Comparison of ENCODE assay signal across 8 cellular contexts in genomic region chr12:121578230-121579189, GRCh38. TPM values are rescaled to one million over a fixed set of nuclear protein-coding genes. Genes with fewer than 3 reads are reported as not detected.
DNase-seq lines count a peak whose midpoint lies in the region; ATAC-seq and TF ChIP-seq lines count a peak whose summit lies in the region.

No MANE protein-coding gene starts in this region.

- H3K27ac ChIP-seq in esophagus (ENCODE audit: low read depth in 2 of 2, low read length in 1 of 2), result peak overlapping the region; percentile 63 to 71

- peak overlapping the region; percentile 99 for H3K4me3 Mint-ChIP-seq in activated CD4-positive, alpha-beta T cell treated with anti-CD3 and anti-CD28 coated beads, Interleukin-2, amount 10 ng/mL, durations not matched to agents 24 days and 14 days
- peak overlapping the region; percentile 64 for H3K4me3 Mint-ChIP-seq in natural killer cell treated with Interleukin-12 subunit alpha and Interleukin-12 subunit beta and Interleukin-15 and Interleukin-18, amount 100 ng/mL, for 72 hours

- H3K9me3 Mint-ChIP-seq in activated CD4-positive, alpha-beta T cell treated with anti-CD3 and anti-CD28 coated beads, Interleukin-2, amount 10 ng/mL, durations not matched to agents 24 days and 14 days, result no peaks in the 10 kb centered on the region
- no peaks in the 10 kb centered on the region for H3K9me3 Mint-ChIP-seq in natural killer cell treated with Interleukin-12 subunit alpha and Interleukin-12 subunit beta and Interleukin-15 and Interleukin-18, amount 100 ng/mL, for 72 hours

- DNase-seq in GM13977 (ENCODE audit: low spot score) (peak; percentile 60), T-helper 9 cell (no peak), LoVo (ENCODE audit: low spot score) (no peak)
- DNase-seq in activated CD4-positive, alpha-beta T cell treated with anti-CD3 and anti-CD28 coated beads, Interleukin-2, amount 10 ng/mL, durations not matched to agents 24 days and 14 days, result no peak
- DNase-seq in natural killer cell treated with Interleukin-12 subunit alpha and Interleukin-12 subunit beta and Interleukin-15 and Interleukin-18, amount 100 ng/mL, for 72 hours (ENCODE audit: low spot score), result no peak

- ATAC-seq in natural killer cell treated with Interleukin-12 subunit alpha and Interleukin-12 subunit beta and Interleukin-15 and Interleukin-18, amount 100 ng/mL, for 72 hours, result peak; percentile 1 to 2
- ATAC-seq in HG03159 (IDR thresholded peaks at IDR 0.05; ENCODE audit: unreplicated experiment), result no peak
- no peak for ATAC-seq in HG02571 (IDR thresholded peaks at IDR 0.05; ENCODE audit: unreplicated experiment)

- H3K36me3 Mint-ChIP-seq in activated CD4-positive, alpha-beta T cell treated with anti-CD3 and anti-CD28 coated beads, Interleukin-2, amount 10 ng/mL, durations not matched to agents 24 days and 14 days (ENCODE audit: low read depth), result peaks cover 21% of the 10 kb centered on the region
- no peaks in the 10 kb centered on the region for H3K36me3 Mint-ChIP-seq in natural killer cell treated with Interleukin-12 subunit alpha and Interleukin-12 subunit beta and Interleukin-15 and Interleukin-18, amount 100 ng/mL, for 72 hours

- in situ Hi-C loops in GM13977 (cut with MboI; ENCODE audit: low pct_unique_long_range_greater_than_20kb, low sequenced_read_pairs, unreplicated experiment), result no loop called here

- WGBS in esophagus, 2 donors, result 20 to 24% methylated on average over 69 to 77 of the region's 77 CpGs

- no peaks in the 10 kb centered on the region for H3K27me3 ChIP-seq in esophagus (ENCODE audit: control insufficient read depth in 1 of 2, insufficient read depth in 2 of 2, low read length in 2 of 2)

- H3K4me1 Mint-ChIP-seq in activated CD4-positive, alpha-beta T cell treated with anti-CD3 and anti-CD28 coated beads, Interleukin-2, amount 10 ng/mL, durations not matched to agents 24 days and 14 days, result peaks cover 33% of the 10 kb centered on the region
- H3K4me1 Mint-ChIP-seq in natural killer cell treated with Interleukin-12 subunit alpha and Interleukin-12 subunit beta and Interleukin-15 and Interleukin-18, amount 100 ng/mL, for 72 hours (ENCODE audit: low read depth in 2 of 2), result peaks cover 27 to 28% of the 10 kb centered on the region in 2 donors

- peak overlapping the region; percentile 75 for H3K27ac Mint-ChIP-seq in activated CD4-positive, alpha-beta T cell treated with anti-CD3 and anti-CD28 coated beads, Interleukin-2, amount 10 ng/mL, durations not matched to agents 24 days and 14 days
- H3K27ac Mint-ChIP-seq in natural killer cell treated with Interleukin-12 subunit alpha and Interleukin-12 subunit beta and Interleukin-15 and Interleukin-18, amount 100 ng/mL, for 72 hours, result no peak overlapping the region

- H3K9me3 ChIP-seq in esophagus (ENCODE audit: control insufficient read depth in 2 of 2, insufficient read depth in 1 of 2, low read depth in 1 of 2, low read length in 1 of 2), result no peaks in the 10 kb centered on the region

- H3K36me3 ChIP-seq in esophagus (ENCODE audit: control insufficient read depth in 2 of 2, insufficient read depth in 2 of 2, low read length in 1 of 2), result peaks cover 2% of the 10 kb centered on the region in 2 donors

- H3K4me1 ChIP-seq in esophagus (ENCODE audit: control insufficient read depth in 2 of 2, insufficient read depth in 2 of 2, low read length in 1 of 2), result peaks cover 3 to 5% of the 10 kb centered on the region in 2 donors

- intact Hi-C loops in activated CD4-positive, alpha-beta T cell treated with anti-CD3 and anti-CD28 coated beads, Interleukin-2, amount 10 ng/mL, durations not matched to agents 24 days and 14 days (cut with micrococcal nuclease), result no loop called here

- no peaks in the 10 kb centered on the region for H3K27me3 Mint-ChIP-seq in activated CD4-positive, alpha-beta T cell treated with anti-CD3 and anti-CD28 coated beads, Interleukin-2, amount 10 ng/mL, durations not matched to agents 24 days and 14 days
- H3K27me3 Mint-ChIP-seq in natural killer cell treated with Interleukin-12 subunit alpha and Interleukin-12 subunit beta and Interleukin-15 and Interleukin-18, amount 100 ng/mL, for 72 hours, result no peaks in the 10 kb centered on the region

- peak; percentile 46 for TF ChIP-seq CTCF in GM13977 (IDR thresholded peaks at IDR 0.05; ENCODE audit: extremely low read depth, insufficient read depth, missing control alignments)

- H3K4me3 ChIP-seq in esophagus (ENCODE audit: low read depth in 1 of 2, low read length in 2 of 2), result peak overlapping the region; percentile 57 to 73

RNA-seq across cellular contexts. Expression of gene KDM2B, which starts 2.3 kb away (rescaled TPM):
- 60.7 and 62.9 TPM in 2 replicates for total RNA-seq in activated CD4-positive, alpha-beta T cell treated with anti-CD3 and anti-CD28 coated beads, Interleukin-2, amount 10 ng/mL, durations not matched to agents 24 days and 14 days
- polyA plus RNA-seq in esophagus, result 10 to 100 TPM; 15.7 to 23.5 TPM
- 10 to 100 TPM; 35.9 to 60.1 TPM for total RNA-seq in natural killer cell treated with Interleukin-12 subunit alpha and Interleukin-12 subunit beta and Interleukin-15 and Interleukin-18, amount 100 ng/mL, for 72 hours

RNA-seq across cellular contexts. Expression of gene ORAI1, which starts 47.8 kb away (rescaled TPM):
- total RNA-seq in activated CD4-positive, alpha-beta T cell treated with anti-CD3 and anti-CD28 coated beads, Interleukin-2, amount 10 ng/mL, durations not matched to agents 24 days and 14 days, result 58.3 and 61.8 TPM in 2 replicates
- polyA plus RNA-seq in esophagus, result 1 to 10 TPM; 2.4 to 9.5 TPM
- total RNA-seq in natural killer cell treated with Interleukin-12 subunit alpha and Interleukin-12 subunit beta and Interleukin-15 and Interleukin-18, amount 100 ng/mL, for 72 hours, result 10 to 100 TPM; 40.5 to 43.9 TPM

Comparison
In these comparisons a context has a peak if more than half of its experiments do, and no peak if none do; other contexts are left out.
1. ATAC-seq: peak in natural killer cell treated with Interleukin-12 subunit alpha and Interleukin-12 subunit beta and Interleukin-15 and Interleukin-18, amount 100 ng/mL, for 72 hours (2 of 2); none in HG03159 (single experiment) and HG02571 (single experiment).